27 cellular contexts compared by ENCODE assay signal in the genomic region with DNA sequence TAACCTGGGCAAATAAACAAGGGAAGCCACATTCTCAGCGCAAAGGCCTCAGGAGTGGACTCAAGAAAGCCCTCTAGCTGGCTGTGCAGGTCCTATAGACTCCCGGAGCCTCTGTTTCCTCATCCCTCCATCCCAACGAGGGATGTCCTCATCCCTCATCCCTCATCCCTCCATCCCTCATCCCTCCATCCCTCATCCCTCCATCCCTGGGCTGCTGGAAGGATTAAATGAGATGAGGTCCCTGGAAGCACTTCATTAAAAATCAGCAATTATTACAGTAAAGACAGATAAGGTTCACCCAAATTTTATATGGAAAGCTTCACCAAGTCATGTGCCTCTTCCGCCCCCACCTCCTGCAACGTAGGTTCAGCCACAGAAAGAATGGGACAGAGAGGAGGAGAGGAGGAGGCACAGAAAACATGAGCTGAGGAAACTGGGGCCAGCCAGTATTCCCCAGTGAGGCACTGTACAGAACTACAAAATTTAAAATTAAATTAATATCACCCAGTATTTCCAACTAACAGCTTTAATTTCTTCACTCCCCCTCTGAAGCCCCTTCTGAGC.
"Had no signal": no experiment of that assay in that cellular context is flagged by ENCODE, and none has a peak within 500 bp of the region (broad histone marks: within the 10 kb centered on the region; RNA-seq: fewer than 3 reads in every experiment).

No MANE protein-coding gene starts in this region.

- H3K27ac Mint-ChIP-seq: activated B cell treated with CpG ODN at 0.5 μM for 24 hours; activated CD8-positive, alpha-beta memory T cell treated with anti-CD3 and anti-CD28 coated beads, Interleukin-2, amount 10 ng/mL, durations not matched to agents 7 days and 5 days; activated CD8-positive, alpha-beta T cell treated with anti-CD3 and anti-CD28 coated beads for 36 hours; activated naive CD8-positive, alpha-beta T cell treated with anti-CD3 and anti-CD28 coated beads for 36 hours; natural killer cell treated with Interleukin-12 subunit alpha and Interleukin-12 subunit beta and Interleukin-15 and Interleukin-18, amount 100 ng/mL, for 72 hours had no signal

- ATAC-seq: activated CD8-positive, alpha-beta memory T cell treated with anti-CD3 and anti-CD28 coated beads, Interleukin-2, amount 10 ng/mL, durations not matched to agents 7 days and 5 days; activated CD8-positive, alpha-beta T cell treated with anti-CD3 and anti-CD28 coated beads for 36 hours; body of pancreas; mucosa of descending colon; natural killer cell treated with Interleukin-12 subunit alpha and Interleukin-12 subunit beta and Interleukin-15 and Interleukin-18, amount 100 ng/mL, for 72 hours had no signal

- H3K4me3 ChIP-seq: adrenal gland, body of pancreas, esophagus squamous epithelium, hepatocyte, left ventricle myocardium inferior, lung, mucosa of descending colon, ovary, prostate gland had no signal

- H2AFZ ChIP-seq: hepatocyte had no signal

- H3K9me3 ChIP-seq: adrenal gland, body of pancreas, esophagus squamous epithelium, left ventricle myocardium inferior, mucosa of descending colon, ovary, prostate gland had no signal

- H3K4me3 Mint-ChIP-seq: activated B cell treated with CpG ODN at 0.5 μM for 24 hours; activated CD8-positive, alpha-beta memory T cell treated with anti-CD3 and anti-CD28 coated beads, Interleukin-2, amount 10 ng/mL, durations not matched to agents 7 days and 5 days; activated CD8-positive, alpha-beta T cell treated with anti-CD3 and anti-CD28 coated beads for 36 hours; activated naive CD8-positive, alpha-beta T cell treated with anti-CD3 and anti-CD28 coated beads for 36 hours; natural killer cell treated with Interleukin-12 subunit alpha and Interleukin-12 subunit beta and Interleukin-15 and Interleukin-18, amount 100 ng/mL, for 72 hours had no signal

- H3K36me3 ChIP-seq: adrenal gland, esophagus squamous epithelium, left ventricle myocardium inferior, ovary, prostate gland had no signal

- H3K27me3 Mint-ChIP-seq: activated B cell treated with CpG ODN at 0.5 μM for 24 hours; activated CD8-positive, alpha-beta memory T cell treated with anti-CD3 and anti-CD28 coated beads, Interleukin-2, amount 10 ng/mL, durations not matched to agents 7 days and 5 days; activated CD8-positive, alpha-beta T cell treated with anti-CD3 and anti-CD28 coated beads for 36 hours; activated naive CD8-positive, alpha-beta T cell treated with anti-CD3 and anti-CD28 coated beads for 36 hours; natural killer cell treated with Interleukin-12 subunit alpha and Interleukin-12 subunit beta and Interleukin-15 and Interleukin-18, amount 100 ng/mL, for 72 hours had no signal

- H3K27ac ChIP-seq: adrenal gland, body of pancreas, epithelial cell of prostate, hepatocyte, left ventricle myocardium inferior, ovary, prostate gland had no signal

- DNase-seq: activated B cell treated with CpG ODN at 0.5 μM for 24 hours; activated CD4-positive, alpha-beta T cell treated with anti-CD3 and anti-CD28 coated beads, Interleukin-2, amount 50 U/mL, for 1 hour; activated CD8-positive, alpha-beta memory T cell treated with anti-CD3 and anti-CD28 coated beads, Interleukin-2, amount 10 ng/mL, durations not matched to agents 7 days and 5 days; activated CD8-positive, alpha-beta T cell treated with anti-CD3 and anti-CD28 coated beads for 36 hours; activated naive CD4-positive, alpha-beta T cell treated with Interleukin-2 at 50 U/mL for 16 hours; activated naive CD8-positive, alpha-beta T cell treated with anti-CD3 and anti-CD28 coated beads for 36 hours; activated T-cell treated with anti-CD3 and anti-CD28 coated beads, Interleukin-2, amount 50 U/mL, for 48 hours; adrenal gland; aorta; body of pancreas; effector CD8-positive, alpha-beta T cell; esophagus squamous epithelium; foreskin melanocyte; islet precursor cell; left ventricle myocardium inferior; mesendoderm; mucosa of descending colon; ovary; stimulated activated CD4-positive, alpha-beta T cell treated with anti-CD3 and anti-CD28 coated beads, Interleukin-15, amount 100 ng/mL, for 24 hours; stimulated activated naive CD4-positive, alpha-beta T cell treated with Interleukin-2 at 50 U/mL for 16 hours; T-helper 2 cell; trophoblast cell had no signal

- H3K9me3 Mint-ChIP-seq: activated B cell treated with CpG ODN at 0.5 μM for 24 hours; activated CD8-positive, alpha-beta T cell treated with anti-CD3 and anti-CD28 coated beads for 36 hours; activated naive CD8-positive, alpha-beta T cell treated with anti-CD3 and anti-CD28 coated beads for 36 hours; natural killer cell treated with Interleukin-12 subunit alpha and Interleukin-12 subunit beta and Interleukin-15 and Interleukin-18, amount 100 ng/mL, for 72 hours had no signal

- H3K4me2 ChIP-seq: hepatocyte had no signal

- H3K36me3 Mint-ChIP-seq: activated CD8-positive, alpha-beta memory T cell treated with anti-CD3 and anti-CD28 coated beads, Interleukin-2, amount 10 ng/mL, durations not matched to agents 7 days and 5 days; natural killer cell treated with Interleukin-12 subunit alpha and Interleukin-12 subunit beta and Interleukin-15 and Interleukin-18, amount 100 ng/mL, for 72 hours had no signal

- H3K27me3 ChIP-seq: adrenal gland, body of pancreas, esophagus squamous epithelium, hepatocyte, ovary had no signal
